12 cellular contexts compared by ENCODE assay signal in genomic region chr1:188128761-188129160, GRCh38.
DNase-seq lines count a peak whose midpoint lies in the region; ATAC-seq and TF ChIP-seq lines count a peak whose summit lies in the region.
"Had no signal": no experiment of that assay in that cellular context is flagged by ENCODE, and none has a peak within 500 bp of the region (broad histone marks: within the 10 kb centered on the region; RNA-seq: fewer than 3 reads in every experiment).

No MANE protein-coding gene starts in this region.

- no peaks in the 10 kb centered on the region for H3K36me3 ChIP-seq in BE2C
- no peaks in the 10 kb centered on the region for H3K36me3 ChIP-seq in GM23248 (ENCODE audit: low read depth)
- no peaks in the 10 kb centered on the region for H3K36me3 ChIP-seq in SJCRH30
- no peaks in the 10 kb centered on the region for H3K36me3 ChIP-seq in heart right ventricle

- no peak overlapping the region for H3K4me3 ChIP-seq in BE2C (ENCODE audit: low read depth, low read length)
- no peak overlapping the region for H3K4me3 ChIP-seq in GM23248
- H3K4me3 ChIP-seq in SJCRH30 = no peak overlapping the region
- H3K4me3 ChIP-seq in heart right ventricle = no peak overlapping the region

- H3K27ac ChIP-seq in GM23248 = no peak overlapping the region
- no peak overlapping the region for H3K27ac ChIP-seq in SJCRH30
- no peak overlapping the region for H3K27ac ChIP-seq in heart right ventricle

- 61 to 66% methylated on average over 3 of the region's 3 CpGs for WGBS in GM23248 (ENCODE audit: low coverage in 1 of 2, low lambda C conversion rate in 2 of 2, missing lambda C conversion rate in 2 of 2), 2 experiments
- WGBS in heart right ventricle, 2 donors = 91 to 93% methylated on average over 3 of the region's 3 CpGs

- H3K4me1 ChIP-seq in BE2C (no peaks in the 10 kb centered on the region; the same call in 1 of the 2 replicates), GM23248 (ENCODE audit: insufficient read depth) (no peaks in the 10 kb centered on the region), SJCRH30 (no peaks in the 10 kb centered on the region), heart right ventricle (no peaks in the 10 kb centered on the region)

- H3K79me2 ChIP-seq in GM23248 (ENCODE audit: insufficient read depth) = no peaks in the 10 kb centered on the region

- H3K27me3 ChIP-seq in BE2C (no peaks in the 10 kb centered on the region), GM23248 (replicated peaks; ENCODE audit: insufficient read depth) (no peaks in the 10 kb centered on the region), SJCRH30 (no peaks in the 10 kb centered on the region), heart right ventricle (no peaks in the 10 kb centered on the region)

- TF ChIP-seq CTCF in BE2C (IDR thresholded peaks at IDR 0.05; ENCODE audit: low read depth, low read length) = peak; percentile 61
- TF ChIP-seq CTCF in heart right ventricle (IDR thresholded peaks at IDR 0.05) = no peak

- intact Hi-C loops in heart right ventricle (cut with DNase I) = no loop called here

- H3K9me3 ChIP-seq in BE2C = no peaks in the 10 kb centered on the region
- no peaks in the 10 kb centered on the region for H3K9me3 ChIP-seq in GM23248 (ENCODE audit: low read depth)
- H3K9me3 ChIP-seq in SJCRH30 (replicated peaks) = no peaks in the 10 kb centered on the region
- peaks cover 0 to 22% (median 0%) of the 10 kb centered on the region in 11 donors for H3K9me3 ChIP-seq in heart right ventricle

- in situ Hi-C loops in GM23248 (cut with MboI) = no loop called here

- no peaks in the 10 kb centered on the region for H3K9me2 ChIP-seq in GM23248 (ENCODE audit: insufficient read depth)

- H2AFZ ChIP-seq in GM23248 = no peak overlapping the region

- no peak overlapping the region for H3K9ac ChIP-seq in GM23248

- H3F3A ChIP-seq in GM23248 (ENCODE audit: insufficient read depth) = no peaks in the 10 kb centered on the region

- ATAC-seq in GM18861 (IDR thresholded peaks at IDR 0.05; ENCODE audit: unreplicated experiment) (no peak), HG03354 (IDR thresholded peaks at IDR 0.05; ENCODE audit: poor library complexity, severe bottlenecking, unreplicated experiment) (no peak), heart right ventricle (no peak)
- ATAC-seq: stimulated activated naive CD8-positive, alpha-beta T cell treated with anti-CD3 and anti-CD28 coated beads, Interleukin-15, Interleukin-2, amounts not matched to agents 100 U/mL and 50 U/mL, for 24 hours had no signal

- no peaks in the 10 kb centered on the region for H4K20me1 ChIP-seq in GM23248 (ENCODE audit: insufficient read depth)

- H3K4me2 ChIP-seq in GM23248 (ENCODE audit: unreplicated experiment) = no peak overlapping the region

- DNase-seq in BE2C (peak; percentile 81), GM23248 (peak; percentile 14), SJCRH30 (peak; percentile 9 to 17), fibroblast of the conjunctiva (ENCODE audit: low read depth) (peak; percentile 2), heart right ventricle (no peak), activated T-cell treated with anti-CD3 and anti-CD28 coated beads for 4 hours (no peak)
- DNase-seq: activated T-cell treated with anti-CD3 and anti-CD28 coated beads, Interleukin-2, amount 50 U/mL, for 1 hour; Calu3; stimulated activated CD4-positive, alpha-beta T cell treated with anti-CD3 and anti-CD28 coated beads, Interleukin-1b, Interleukin-23, amount 100 ng/mL, for 48 hours; stimulated activated naive CD8-positive, alpha-beta T cell treated with anti-CD3 and anti-CD28 coated beads, Interleukin-15, Interleukin-2, amounts not matched to agents 100 U/mL and 50 U/mL, for 24 hours had no signal

Comparison
In these comparisons a context has a peak if more than half of its experiments do, and no peak if none do; other contexts are left out.
1. DNase-seq: peak in BE2C (single experiment), GM23248 (single experiment), SJCRH30 (2 of 2) and fibroblast of the conjunctiva (single experiment); none in heart right ventricle (0 of 2) and activated T-cell treated with anti-CD3 and anti-CD28 coated beads for 4 hours (single experiment).